1 cellular context compared by ENCODE assay signal in genomic region chr6:132021552-132022375, GRCh38.
TF ChIP-seq lines count a peak whose summit lies in the region.

No MANE protein-coding gene starts in this region.

TF ChIP-seq in HepG2, 621 proteins besides CTCF, POLR2A, EP300 and RAD21 (continued from another document and continues in another):
- TF ChIP-seq, protein P1, sequence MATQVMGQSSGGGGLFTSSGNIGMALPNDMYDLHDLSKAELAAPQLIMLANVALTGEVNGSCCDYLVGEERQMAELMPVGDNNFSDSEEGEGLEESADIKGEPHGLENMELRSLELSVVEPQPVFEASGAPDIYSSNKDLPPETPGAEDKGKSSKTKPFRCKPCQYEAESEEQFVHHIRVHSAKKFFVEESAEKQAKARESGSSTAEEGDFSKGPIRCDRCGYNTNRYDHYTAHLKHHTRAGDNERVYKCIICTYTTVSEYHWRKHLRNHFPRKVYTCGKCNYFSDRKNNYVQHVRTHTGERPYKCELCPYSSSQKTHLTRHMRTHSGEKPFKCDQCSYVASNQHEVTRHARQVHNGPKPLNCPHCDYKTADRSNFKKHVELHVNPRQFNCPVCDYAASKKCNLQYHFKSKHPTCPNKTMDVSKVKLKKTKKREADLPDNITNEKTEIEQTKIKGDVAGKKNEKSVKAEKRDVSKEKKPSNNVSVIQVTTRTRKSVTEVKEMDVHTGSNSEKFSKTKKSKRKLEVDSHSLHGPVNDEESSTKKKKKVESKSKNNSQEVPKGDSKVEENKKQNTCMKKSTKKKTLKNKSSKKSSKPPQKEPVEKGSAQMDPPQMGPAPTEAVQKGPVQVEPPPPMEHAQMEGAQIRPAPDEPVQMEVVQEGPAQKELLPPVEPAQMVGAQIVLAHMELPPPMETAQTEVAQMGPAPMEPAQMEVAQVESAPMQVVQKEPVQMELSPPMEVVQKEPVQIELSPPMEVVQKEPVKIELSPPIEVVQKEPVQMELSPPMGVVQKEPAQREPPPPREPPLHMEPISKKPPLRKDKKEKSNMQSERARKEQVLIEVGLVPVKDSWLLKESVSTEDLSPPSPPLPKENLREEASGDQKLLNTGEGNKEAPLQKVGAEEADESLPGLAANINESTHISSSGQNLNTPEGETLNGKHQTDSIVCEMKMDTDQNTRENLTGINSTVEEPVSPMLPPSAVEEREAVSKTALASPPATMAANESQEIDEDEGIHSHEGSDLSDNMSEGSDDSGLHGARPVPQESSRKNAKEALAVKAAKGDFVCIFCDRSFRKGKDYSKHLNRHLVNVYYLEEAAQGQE (IDR thresholded peaks at IDR 0.05; ENCODE audit: borderline replicate concordance in 1 of 2, low read depth in 1 of 2, low read length in 2 of 2), result no peak
- no peak for TF ChIP-seq ZNF224 (CRISPR knock-in tag; IDR thresholded peaks at IDR 0.05)
- TF ChIP-seq ZBTB2 (CRISPR knock-in tag; IDR thresholded peaks at IDR 0.05; ENCODE audit: low read depth), result no peak
- no peak for TF ChIP-seq ZNF660 (CRISPR knock-in tag; IDR thresholded peaks at IDR 0.05; ENCODE audit: borderline replicate concordance, low read depth)
- no peak for TF ChIP-seq RBM22 (optimal IDR thresholded peaks at IDR 0.05; ENCODE audit: low read length)
- TF ChIP-seq RBAK (CRISPR knock-in tag; IDR thresholded peaks at IDR 0.05), result no peak
- TF ChIP-seq KDM1A (CRISPR knock-in tag; IDR thresholded peaks at IDR 0.05), result no peak
- TF ChIP-seq, protein P2, sequence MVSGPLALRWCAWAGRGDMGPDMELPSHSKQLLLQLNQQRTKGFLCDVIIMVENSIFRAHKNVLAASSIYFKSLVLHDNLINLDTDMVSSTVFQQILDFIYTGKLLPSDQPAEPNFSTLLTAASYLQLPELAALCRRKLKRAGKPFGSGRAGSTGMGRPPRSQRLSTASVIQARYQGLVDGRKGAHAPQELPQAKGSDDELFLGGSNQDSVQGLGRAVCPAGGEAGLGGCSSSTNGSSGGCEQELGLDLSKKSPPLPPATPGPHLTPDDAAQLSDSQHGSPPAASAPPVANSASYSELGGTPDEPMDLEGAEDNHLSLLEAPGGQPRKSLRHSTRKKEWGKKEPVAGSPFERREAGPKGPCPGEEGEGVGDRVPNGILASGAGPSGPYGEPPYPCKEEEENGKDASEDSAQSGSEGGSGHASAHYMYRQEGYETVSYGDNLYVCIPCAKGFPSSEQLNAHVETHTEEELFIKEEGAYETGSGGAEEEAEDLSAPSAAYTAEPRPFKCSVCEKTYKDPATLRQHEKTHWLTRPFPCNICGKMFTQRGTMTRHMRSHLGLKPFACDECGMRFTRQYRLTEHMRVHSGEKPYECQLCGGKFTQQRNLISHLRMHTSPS (CRISPR knock-in tag; IDR thresholded peaks at IDR 0.05; ENCODE audit: low read depth), result no peak
- peak; percentile 56 for TF ChIP-seq FOSL2 (CRISPR knock-in tag; IDR thresholded peaks at IDR 0.05)
- TF ChIP-seq TBX2 (CRISPR knock-in tag; IDR thresholded peaks at IDR 0.05; ENCODE audit: borderline replicate concordance), result no peak; the same call in 1 of the 2 replicates
- TF ChIP-seq, protein P3, sequence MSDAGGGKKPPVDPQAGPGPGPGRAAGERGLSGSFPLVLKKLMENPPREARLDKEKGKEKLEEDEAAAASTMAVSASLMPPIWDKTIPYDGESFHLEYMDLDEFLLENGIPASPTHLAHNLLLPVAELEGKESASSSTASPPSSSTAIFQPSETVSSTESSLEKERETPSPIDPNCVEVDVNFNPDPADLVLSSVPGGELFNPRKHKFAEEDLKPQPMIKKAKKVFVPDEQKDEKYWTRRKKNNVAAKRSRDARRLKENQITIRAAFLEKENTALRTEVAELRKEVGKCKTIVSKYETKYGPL (CRISPR knock-in tag; IDR thresholded peaks at IDR 0.05), result no peak
- TF ChIP-seq RBM39 (IDR thresholded peaks at IDR 0.05; ENCODE audit: low read depth, low read length, poor library complexity, severe bottlenecking), result no peak
- TF ChIP-seq, protein P4, sequence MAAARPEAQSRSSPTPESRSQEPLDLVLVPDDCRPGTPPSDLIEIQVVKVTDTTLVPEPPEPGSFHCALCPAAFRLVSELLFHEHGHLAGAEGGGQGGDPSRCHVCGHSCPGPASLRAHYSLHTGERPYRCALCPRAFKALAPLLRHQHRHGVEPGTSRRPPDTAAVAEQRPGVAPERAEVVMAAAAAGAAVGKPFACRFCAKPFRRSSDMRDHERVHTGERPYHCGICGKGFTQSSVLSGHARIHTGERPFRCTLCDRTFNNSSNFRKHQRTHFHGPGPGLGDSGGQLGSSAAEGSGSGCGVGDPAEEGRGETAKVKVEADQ (CRISPR knock-in tag; IDR thresholded peaks at IDR 0.05; ENCODE audit: borderline replicate concordance), result no peak
- TF ChIP-seq RXRA (CRISPR knock-in tag; IDR thresholded peaks at IDR 0.05), result no peak
- TF ChIP-seq, protein P5, sequence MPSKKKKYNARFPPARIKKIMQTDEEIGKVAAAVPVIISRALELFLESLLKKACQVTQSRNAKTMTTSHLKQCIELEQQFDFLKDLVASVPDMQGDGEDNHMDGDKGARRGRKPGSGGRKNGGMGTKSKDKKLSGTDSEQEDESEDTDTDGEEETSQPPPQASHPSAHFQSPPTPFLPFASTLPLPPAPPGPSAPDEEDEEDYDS (CRISPR knock-in tag; IDR thresholded peaks at IDR 0.05), result peak; percentile 45; the same call in 1 of the 2 replicates
- TF ChIP-seq ZSCAN21 (CRISPR knock-in tag; IDR thresholded peaks at IDR 0.05; ENCODE audit: borderline replicate concordance), result no peak
- TF ChIP-seq ATF7 (IDR thresholded peaks at IDR 0.05), result no peak; the same call in 1 of the 2 replicates
- TF ChIP-seq ATF7 (CRISPR knock-in tag; IDR thresholded peaks at IDR 0.05), result no peak
- TF ChIP-seq, protein P6, sequence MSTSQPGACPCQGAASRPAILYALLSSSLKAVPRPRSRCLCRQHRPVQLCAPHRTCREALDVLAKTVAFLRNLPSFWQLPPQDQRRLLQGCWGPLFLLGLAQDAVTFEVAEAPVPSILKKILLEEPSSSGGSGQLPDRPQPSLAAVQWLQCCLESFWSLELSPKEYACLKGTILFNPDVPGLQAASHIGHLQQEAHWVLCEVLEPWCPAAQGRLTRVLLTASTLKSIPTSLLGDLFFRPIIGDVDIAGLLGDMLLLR (CRISPR knock-in tag; IDR thresholded peaks at IDR 0.05), result no peak
- TF ChIP-seq, protein P7, sequence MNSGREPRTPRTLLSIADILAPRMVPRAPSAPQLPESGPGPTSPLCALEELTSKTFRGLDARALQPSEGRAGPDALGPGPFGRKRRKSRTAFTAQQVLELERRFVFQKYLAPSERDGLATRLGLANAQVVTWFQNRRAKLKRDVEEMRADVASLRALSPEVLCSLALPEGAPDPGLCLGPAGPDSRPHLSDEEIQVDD (CRISPR knock-in tag; IDR thresholded peaks at IDR 0.05; ENCODE audit: borderline replicate concordance), result no peak
- no peak for TF ChIP-seq SP4 (CRISPR knock-in tag; IDR thresholded peaks at IDR 0.05)
- TF ChIP-seq ZBTB21 (CRISPR knock-in tag; IDR thresholded peaks at IDR 0.05), result 0 out of 2 replicates have a peak, but pooled peaks have one; percentile 10
- no peak for TF ChIP-seq ZNF747 (CRISPR knock-in tag; IDR thresholded peaks at IDR 0.05; ENCODE audit: borderline replicate concordance)
- no peak for TF ChIP-seq TRIM22 (IDR thresholded peaks at IDR 0.05)
- peak; percentile 71; the same call in 1 of the 2 replicates for TF ChIP-seq SOX5 (CRISPR knock-in tag; IDR thresholded peaks at IDR 0.05; ENCODE audit: borderline replicate concordance)
- no peak for TF ChIP-seq PBX3 (CRISPR knock-in tag; IDR thresholded peaks at IDR 0.05; ENCODE audit: borderline replicate concordance)
- TF ChIP-seq ZNF292 (CRISPR knock-in tag; IDR thresholded peaks at IDR 0.05; ENCODE audit: borderline replicate concordance, low read depth), result peak; percentile 60; the same call in 1 of the 2 replicates
- peak; percentile 91; the same call in 1 of the 2 replicates for TF ChIP-seq CHD4 (IDR thresholded peaks at IDR 0.05; ENCODE audit: borderline replicate concordance, low read length)
- no peak for TF ChIP-seq ZNF101 (CRISPR knock-in tag; IDR thresholded peaks at IDR 0.05; ENCODE audit: borderline replicate concordance, low read depth)
- TF ChIP-seq ZNF337 (CRISPR knock-in tag; IDR thresholded peaks at IDR 0.05; ENCODE audit: borderline replicate concordance, low read depth), result no peak
- TF ChIP-seq FUBP1 (CRISPR knock-in tag; IDR thresholded peaks at IDR 0.05; ENCODE audit: borderline replicate concordance), result no peak
- TF ChIP-seq, protein P8, sequence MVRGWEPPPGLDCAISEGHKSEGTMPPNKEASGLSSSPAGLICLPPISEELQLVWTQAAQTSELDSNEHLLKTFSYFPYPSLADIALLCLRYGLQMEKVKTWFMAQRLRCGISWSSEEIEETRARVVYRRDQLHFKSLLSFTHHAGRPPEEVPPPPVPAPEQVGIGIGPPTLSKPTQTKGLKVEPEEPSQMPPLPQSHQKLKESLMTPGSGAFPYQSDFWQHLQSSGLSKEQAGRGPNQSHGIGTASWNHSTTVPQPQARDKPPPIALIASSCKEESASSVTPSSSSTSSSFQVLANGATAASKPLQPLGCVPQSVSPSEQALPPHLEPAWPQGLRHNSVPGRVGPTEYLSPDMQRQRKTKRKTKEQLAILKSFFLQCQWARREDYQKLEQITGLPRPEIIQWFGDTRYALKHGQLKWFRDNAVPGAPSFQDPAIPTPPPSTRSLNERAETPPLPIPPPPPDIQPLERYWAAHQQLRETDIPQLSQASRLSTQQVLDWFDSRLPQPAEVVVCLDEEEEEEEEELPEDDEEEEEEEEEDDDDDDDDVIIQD (CRISPR knock-in tag; IDR thresholded peaks at IDR 0.05; ENCODE audit: low read depth), result peak; percentile 37
- TF ChIP-seq ZBTB7A (CRISPR knock-in tag; IDR thresholded peaks at IDR 0.05), result no peak
- peak; percentile 63; the same call in 1 of the 2 replicates for TF ChIP-seq NFIC (IDR thresholded peaks at IDR 0.05; ENCODE audit: low read length)
- TF ChIP-seq REXO4 (CRISPR knock-in tag; IDR thresholded peaks at IDR 0.05; ENCODE audit: borderline replicate concordance), result no peak
- TF ChIP-seq NPAS2 (CRISPR knock-in tag; IDR thresholded peaks at IDR 0.05; ENCODE audit: borderline replicate concordance), result no peak
- no peak for TF ChIP-seq ZNF44 (CRISPR knock-in tag; IDR thresholded peaks at IDR 0.05)
- TF ChIP-seq, protein P9, sequence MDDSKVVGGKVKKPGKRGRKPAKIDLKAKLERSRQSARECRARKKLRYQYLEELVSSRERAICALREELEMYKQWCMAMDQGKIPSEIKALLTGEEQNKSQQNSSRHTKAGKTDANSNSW (CRISPR knock-in tag; IDR thresholded peaks at IDR 0.05; ENCODE audit: borderline replicate concordance), result no peak
- TF ChIP-seq ZNF546 (CRISPR knock-in tag; conservative IDR thresholded peaks at IDR 0.05), result no peak
- no peak for TF ChIP-seq THAP11 (CRISPR knock-in tag; IDR thresholded peaks at IDR 0.05)
- TF ChIP-seq, protein P10, sequence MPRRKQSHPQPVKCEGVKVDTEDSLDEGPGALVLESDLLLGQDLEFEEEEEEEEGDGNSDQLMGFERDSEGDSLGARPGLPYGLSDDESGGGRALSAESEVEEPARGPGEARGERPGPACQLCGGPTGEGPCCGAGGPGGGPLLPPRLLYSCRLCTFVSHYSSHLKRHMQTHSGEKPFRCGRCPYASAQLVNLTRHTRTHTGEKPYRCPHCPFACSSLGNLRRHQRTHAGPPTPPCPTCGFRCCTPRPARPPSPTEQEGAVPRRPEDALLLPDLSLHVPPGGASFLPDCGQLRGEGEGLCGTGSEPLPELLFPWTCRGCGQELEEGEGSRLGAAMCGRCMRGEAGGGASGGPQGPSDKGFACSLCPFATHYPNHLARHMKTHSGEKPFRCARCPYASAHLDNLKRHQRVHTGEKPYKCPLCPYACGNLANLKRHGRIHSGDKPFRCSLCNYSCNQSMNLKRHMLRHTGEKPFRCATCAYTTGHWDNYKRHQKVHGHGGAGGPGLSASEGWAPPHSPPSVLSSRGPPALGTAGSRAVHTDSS (CRISPR knock-in tag; conservative IDR thresholded peaks at IDR 0.05), result no peak
